Comparison of ENCODE assay signal across 8 cellular contexts in the genomic region with DNA sequence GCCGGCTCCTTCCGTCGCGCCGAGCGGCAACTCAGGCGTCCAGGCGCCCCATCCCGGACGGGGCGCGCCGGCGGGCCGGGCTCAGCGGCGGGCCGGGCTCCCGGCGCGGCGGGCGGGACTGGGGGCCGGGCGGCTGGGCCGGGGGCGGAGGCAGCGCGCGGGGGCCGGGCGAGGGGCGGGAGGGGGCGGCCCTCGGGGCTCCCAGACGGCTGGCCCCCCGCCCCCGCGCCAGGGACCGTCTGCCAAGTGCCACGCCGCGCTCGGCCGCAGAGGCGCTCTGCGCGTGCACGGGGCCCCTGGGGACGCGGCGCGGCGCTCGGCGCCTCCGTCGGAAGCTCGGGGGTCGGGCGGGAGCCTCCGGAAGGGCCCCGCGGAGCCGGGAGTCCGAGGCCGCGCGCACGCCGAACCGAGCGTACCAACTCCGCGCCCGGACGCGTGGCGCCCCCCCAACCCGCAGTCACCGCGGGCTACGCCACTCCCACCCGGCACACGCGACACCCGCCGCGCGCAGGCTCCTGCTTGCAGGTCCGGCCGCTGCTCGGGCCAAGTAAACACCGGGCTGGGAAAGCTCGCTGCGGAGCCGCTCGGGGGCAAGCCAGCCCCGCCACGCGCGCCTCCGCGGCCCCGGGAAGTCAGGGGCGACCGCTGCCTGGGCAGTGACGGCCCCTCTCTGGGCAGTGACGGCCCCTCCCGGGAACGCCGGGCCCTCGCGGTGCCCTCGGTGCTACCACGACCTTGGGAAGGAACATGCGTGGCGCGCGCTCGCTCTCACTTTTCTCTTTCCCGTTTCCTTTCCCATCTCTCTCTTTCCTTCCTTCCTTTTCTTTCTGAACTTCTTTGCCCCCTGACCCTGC. TPM values are rescaled to one million over a fixed set of nuclear protein-coding genes. Genes with fewer than 3 reads are reported as not detected.
DNase-seq lines count a peak whose midpoint lies in the region; ATAC-seq and TF ChIP-seq lines count a peak whose summit lies in the region.

A gene with protein sequence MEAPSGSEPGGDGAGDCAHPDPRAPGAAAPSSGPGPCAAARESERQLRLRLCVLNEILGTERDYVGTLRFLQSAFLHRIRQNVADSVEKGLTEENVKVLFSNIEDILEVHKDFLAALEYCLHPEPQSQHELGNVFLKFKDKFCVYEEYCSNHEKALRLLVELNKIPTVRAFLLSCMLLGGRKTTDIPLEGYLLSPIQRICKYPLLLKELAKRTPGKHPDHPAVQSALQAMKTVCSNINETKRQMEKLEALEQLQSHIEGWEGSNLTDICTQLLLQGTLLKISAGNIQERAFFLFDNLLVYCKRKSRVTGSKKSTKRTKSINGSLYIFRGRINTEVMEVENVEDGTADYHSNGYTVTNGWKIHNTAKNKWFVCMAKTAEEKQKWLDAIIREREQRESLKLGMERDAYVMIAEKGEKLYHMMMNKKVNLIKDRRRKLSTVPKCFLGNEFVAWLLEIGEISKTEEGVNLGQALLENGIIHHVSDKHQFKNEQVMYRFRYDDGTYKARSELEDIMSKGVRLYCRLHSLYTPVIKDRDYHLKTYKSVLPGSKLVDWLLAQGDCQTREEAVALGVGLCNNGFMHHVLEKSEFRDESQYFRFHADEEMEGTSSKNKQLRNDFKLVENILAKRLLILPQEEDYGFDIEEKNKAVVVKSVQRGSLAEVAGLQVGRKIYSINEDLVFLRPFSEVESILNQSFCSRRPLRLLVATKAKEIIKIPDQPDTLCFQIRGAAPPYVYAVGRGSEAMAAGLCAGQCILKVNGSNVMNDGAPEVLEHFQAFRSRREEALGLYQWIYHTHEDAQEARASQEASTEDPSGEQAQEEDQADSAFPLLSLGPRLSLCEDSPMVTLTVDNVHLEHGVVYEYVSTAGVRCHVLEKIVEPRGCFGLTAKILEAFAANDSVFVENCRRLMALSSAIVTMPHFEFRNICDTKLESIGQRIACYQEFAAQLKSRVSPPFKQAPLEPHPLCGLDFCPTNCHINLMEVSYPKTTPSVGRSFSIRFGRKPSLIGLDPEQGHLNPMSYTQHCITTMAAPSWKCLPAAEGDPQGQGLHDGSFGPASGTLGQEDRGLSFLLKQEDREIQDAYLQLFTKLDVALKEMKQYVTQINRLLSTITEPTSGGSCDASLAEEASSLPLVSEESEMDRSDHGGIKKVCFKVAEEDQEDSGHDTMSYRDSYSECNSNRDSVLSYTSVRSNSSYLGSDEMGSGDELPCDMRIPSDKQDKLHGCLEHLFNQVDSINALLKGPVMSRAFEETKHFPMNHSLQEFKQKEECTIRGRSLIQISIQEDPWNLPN (N-terminal part only) (minus strand): TSS at position 120 of the 854 bp plus-strand sequence. CDS start 139 bp downstream, outside the sequence.

- TF ChIP-seq CTCF in heart right ventricle (IDR thresholded peaks at IDR 0.05) (peak in 4 of 9 donors; percentile 5 to 26 (median 13)), type B pancreatic cell (conservative IDR thresholded peaks at IDR 0.05) (no peak)

- peaks cover 60% of the 10 kb centered on the region for H3K27me3 ChIP-seq in HUES6 (ENCODE audit: control insufficient read depth, insufficient read depth, low read length)
- H3K27me3 ChIP-seq in heart right ventricle = no peaks in the 10 kb centered on the region

- peak within 1 kb of the TSS; percentile 83 for H3K9ac ChIP-seq in HUES6 (ENCODE audit: low read length)

- H3K27ac ChIP-seq in HUES6 (ENCODE audit: low read depth, low read length) (no peak within 1 kb of the TSS; the same call in 1 of the 2 replicates), heart right ventricle (peak within 1 kb of the TSS; percentile 32 to 97 (median 86))

- H3K9me3 ChIP-seq in HUES6 (ENCODE audit: control insufficient read depth, insufficient read depth, low read depth, low read length) = no peaks in the 10 kb centered on the region
- H3K9me3 ChIP-seq in heart right ventricle = no peaks in the 10 kb centered on the region

- peak within 1 kb of the TSS; percentile 55 for H3K27ac Mint-ChIP-seq in type B pancreatic cell

- DNase-seq in CMK (ENCODE audit: low read depth) = peak; percentile 81
- DNase-seq in T follicular helper cell (ENCODE audit: low read depth) = peak; percentile 77
- peak; percentile 63 for DNase-seq in activated naive CD8-positive, alpha-beta T cell treated with anti-CD3 and anti-CD28 coated beads, Interleukin-2, amount 50 U/mL, for 16 hours (ENCODE audit: low read depth, low spot score)
- peak; percentile 83 for DNase-seq in heart right ventricle
- peak; percentile 92 for DNase-seq in posterior vena cava (ENCODE audit: low spot score)
- DNase-seq in type B pancreatic cell (ENCODE audit: extremely low spot score, unreplicated experiment) = peak; percentile 79

- peak within 1 kb of the TSS; percentile 90 for H3K4me3 Mint-ChIP-seq in type B pancreatic cell

- H3K4me1 ChIP-seq in HUES6 (ENCODE audit: control insufficient read depth, insufficient read depth, low read length) (peaks cover 16% of the 10 kb centered on the region), heart right ventricle (peaks cover 0 to 63% (median 42%) of the 10 kb centered on the region in 9 donors)

- intact Hi-C loops in heart right ventricle (cut with DNase I) (loop anchor here in 6 of 10 donors (1.0 to 10.0 kb wide), 10 partner anchors 18 to 173 kb away; no protein-coding TSS in a partner anchor), posterior vena cava (cut with DNase I) (loop anchor here in 1 of 2 donors (5.0 kb wide), 1 partner anchor 79 kb away; no protein-coding TSS in a partner anchor)

- H3K27me3 Mint-ChIP-seq in type B pancreatic cell = peaks cover 74% of the 10 kb centered on the region

- H3K36me3 Mint-ChIP-seq in type B pancreatic cell = no peaks in the 10 kb centered on the region

- H3K4me1 Mint-ChIP-seq in type B pancreatic cell (ENCODE audit: unreplicated experiment) = peaks cover 23% of the 10 kb centered on the region

- H3K4me3 ChIP-seq in HUES6 (ENCODE audit: low read depth, low read length) (peak within 1 kb of the TSS; percentile 94), heart right ventricle (peak within 1 kb of the TSS; percentile 24 to 91 (median 81))

- H3K36me3 ChIP-seq in HUES6 (ENCODE audit: control insufficient read depth, insufficient read depth, low read length) = no peaks in the 10 kb centered on the region
- H3K36me3 ChIP-seq in heart right ventricle = no peaks in the 10 kb centered on the region

- ATAC-seq in GM19463 (IDR thresholded peaks at IDR 0.05; ENCODE audit: unreplicated experiment) (peak; percentile 52), heart right ventricle (peak; percentile 56 to 85 (median 72))

- WGBS in heart right ventricle, 2 donors = 1% methylated on average over 83 to 122 of the region's 122 CpGs

- H3K9me3 Mint-ChIP-seq in type B pancreatic cell = no peaks in the 10 kb centered on the region

RNA-seq across cellular contexts. Expression of the gene that starts here (rescaled TPM):
- total RNA-seq in heart right ventricle = 10 to 100 TPM in 4 of 10 donors, 1 to 10 TPM in 6; 4.6 to 23.4 (median 8.5) TPM
- 10 to 100 TPM in 1 of 2 donors, 1 to 10 TPM in 1; 9.0 to 11.9 TPM for polyA plus RNA-seq in heart right ventricle
- 10 to 100 TPM; 16.9 to 22.0 TPM for total RNA-seq in posterior vena cava
- total RNA-seq in type B pancreatic cell (ENCODE audit: low replicate concordance) = 0.71 and 20.8 TPM in 2 replicates
